ENCODE assay signal across 8 cellular contexts in genomic region chr11:63945482-63946163, GRCh38. TPM values are rescaled to one million over a fixed set of nuclear protein-coding genes. Genes with fewer than 3 reads are reported as not detected.
DNase-seq lines count a peak whose midpoint lies in the region; ATAC-seq and TF ChIP-seq lines count a peak whose summit lies in the region.

No MANE protein-coding gene starts in this region.

- H3K4me3 ChIP-seq in epithelial cell of proximal tubule (ENCODE audit: low read depth, low read length) (no peak overlapping the region), mucosa of rectum (ENCODE audit: low read length in 2 of 2) (peak overlapping the region in 1 of 2 donors; percentile 33), stomach smooth muscle (ENCODE audit: low read length in 2 of 2) (peak overlapping the region; percentile 17 to 57)

- H3K9ac ChIP-seq in mucosa of rectum (ENCODE audit: low read depth in 1 of 2, low read length in 2 of 2) (no peak overlapping the region), stomach smooth muscle (ENCODE audit: low read length in 2 of 2) (peak overlapping the region; percentile 31 to 64)

- peaks cover 6 to 12% of the 10 kb centered on the region in 2 donors for H3K36me3 ChIP-seq in mucosa of rectum (ENCODE audit: control insufficient read depth in 2 of 2, insufficient read depth in 2 of 2, low read length in 2 of 2)
- H3K36me3 ChIP-seq in stomach smooth muscle (ENCODE audit: control insufficient read depth in 2 of 2, insufficient read depth in 2 of 2, low read length in 2 of 2): peaks cover 2 to 10% of the 10 kb centered on the region in 2 donors

- peak; percentile 69 for TF ChIP-seq CTCF in epithelial cell of proximal tubule (conservative IDR thresholded peaks at IDR 0.05; ENCODE audit: low read depth, low read length)

- ATAC-seq in HG02642 (IDR thresholded peaks at IDR 0.05; ENCODE audit: poor library complexity, unreplicated experiment): peak; percentile 54
- ATAC-seq in HG02840 (IDR thresholded peaks at IDR 0.05; ENCODE audit: low FRiP score, unreplicated experiment): no peak

- peak; percentile 75 for DNase-seq in CD1c-positive myeloid dendritic cell (ENCODE audit: extremely low spot score)
- DNase-seq in NCI-H774 (lab: John Stamatoyannopoulos, UW): peak; percentile 35
- peak; percentile 14 for DNase-seq in activated T-cell treated with anti-CD3 and anti-CD28 coated beads for 24 hours (ENCODE audit: low read depth)
- DNase-seq in epithelial cell of proximal tubule (ENCODE audit: low read depth): no peak

- no peaks in the 10 kb centered on the region for H3K9me3 ChIP-seq in mucosa of rectum (ENCODE audit: control insufficient read depth in 2 of 2, low read length in 2 of 2)
- H3K9me3 ChIP-seq in stomach smooth muscle (ENCODE audit: control insufficient read depth in 2 of 2, low read length in 2 of 2): no peaks in the 10 kb centered on the region

- H3K4me1 ChIP-seq in mucosa of rectum (ENCODE audit: control insufficient read depth in 2 of 2, insufficient read depth in 2 of 2, low read length in 2 of 2) (peaks cover 22 to 28% of the 10 kb centered on the region in 2 donors), stomach smooth muscle (ENCODE audit: control insufficient read depth, insufficient read depth, low read length) (peaks cover 24% of the 10 kb centered on the region)

- peak overlapping the region; percentile 35 to 40 for H3K27ac ChIP-seq in mucosa of rectum (ENCODE audit: low read depth in 2 of 2, low read length in 2 of 2)
- peak overlapping the region; percentile 86 for H3K27ac ChIP-seq in stomach smooth muscle (ENCODE audit: low read length)

- no peaks in the 10 kb centered on the region for H3K27me3 ChIP-seq in mucosa of rectum (ENCODE audit: control insufficient read depth in 2 of 2, insufficient read depth in 2 of 2, low read length in 2 of 2)
- no peaks in the 10 kb centered on the region for H3K27me3 ChIP-seq in stomach smooth muscle (ENCODE audit: control insufficient read depth in 1 of 2, insufficient read depth in 2 of 2, low read length in 2 of 2)

RNA-seq across cellular contexts. Expression of gene NAA40, which starts 6.8 kb away (rescaled TPM):
- 17.6 and 19.4 TPM in 2 replicates for total RNA-seq in epithelial cell of proximal tubule

RNA-seq across cellular contexts. Expression of gene RCOR2, which starts 28.7 kb away (rescaled TPM):
- 3.1 and 4.8 TPM in 2 replicates for total RNA-seq in epithelial cell of proximal tubule

RNA-seq across cellular contexts. Expression of gene COX8A, which starts 28.8 kb away (rescaled TPM):
- total RNA-seq in epithelial cell of proximal tubule: 539 and 593 TPM in 2 replicates

RNA-seq across cellular contexts. Expression of gene OTUB1, which starts 40.6 kb away (rescaled TPM):
- total RNA-seq in epithelial cell of proximal tubule: 109 and 204 TPM in 2 replicates

Comparison
In these comparisons a context has a peak if more than half of its experiments do, and no peak if none do; other contexts are left out.
1. H3K9ac ChIP-seq: peak in stomach smooth muscle (2 of 2); none in mucosa of rectum (0 of 2).